ENCODE assay signal across 1 cellular context in the genomic region with DNA sequence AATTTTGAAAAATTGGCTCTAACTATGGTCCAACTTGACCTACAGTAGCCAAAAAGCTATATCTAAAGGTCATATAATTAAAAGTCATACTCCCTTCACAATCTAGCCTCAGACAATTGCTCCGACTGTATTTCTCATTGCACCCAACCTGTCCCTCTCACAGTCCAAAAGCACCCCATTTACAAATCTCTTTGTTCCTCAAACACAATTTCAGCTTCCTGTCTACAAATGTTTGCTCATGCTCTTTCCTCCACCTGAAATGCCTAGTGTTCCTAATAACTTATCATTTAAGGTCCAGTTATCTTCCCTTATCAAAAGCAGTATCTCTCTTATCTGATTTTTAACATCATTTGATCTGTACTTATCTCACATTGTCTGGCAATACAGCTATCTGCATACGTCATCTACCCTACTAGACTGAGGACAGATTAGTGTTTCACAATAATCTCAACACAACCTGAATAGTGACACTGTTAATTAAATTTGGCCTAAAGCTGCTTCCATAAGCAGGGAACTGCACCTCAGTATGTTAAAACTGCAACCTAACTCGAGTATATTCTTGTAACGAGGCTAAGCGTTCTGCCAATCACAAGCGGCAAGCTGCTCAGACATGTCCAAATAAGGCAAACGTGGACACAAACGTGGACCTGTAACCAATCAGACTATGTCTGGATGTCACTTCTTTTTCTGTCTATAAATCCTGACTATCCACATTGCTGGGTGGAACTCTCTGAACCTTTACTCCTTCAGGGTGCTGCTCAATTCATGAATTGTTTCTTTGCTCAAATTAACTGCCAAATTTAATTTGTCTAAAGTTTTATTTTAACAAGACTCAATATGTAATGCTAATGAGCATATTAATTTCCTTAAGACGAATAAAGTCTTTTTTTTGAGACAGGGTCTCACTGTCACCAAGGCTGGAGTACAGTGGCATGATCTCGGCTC.
TF ChIP-seq lines count a peak whose summit lies in the region.

No MANE protein-coding gene starts in this region.

TF ChIP-seq in K562, 482 proteins besides CTCF, POLR2A, EP300 and RAD21 (continued from another document):
- TF ChIP-seq HOMEZ (CRISPR knock-in tag; IDR thresholded peaks at IDR 0.05) (no peak), ZNF146 (CRISPR knock-in tag; IDR thresholded peaks at IDR 0.05; ENCODE audit: unreplicated experiment) (no peak), GATAD2B (IDR thresholded peaks at IDR 0.05; ENCODE audit: borderline replicate concordance) (peak; percentile 87), TEAD1 (CRISPR knock-in tag; IDR thresholded peaks at IDR 0.05) (0 out of 4 replicates have a peak, but pooled peaks of 1 of the 2 experiments have one; percentile 31), SMARCA4 (IDR thresholded peaks at IDR 0.05) (0 out of 2 replicates have a peak, but pooled peaks have one; percentile 38), SREBF2 (CRISPR knock-in tag; IDR thresholded peaks at IDR 0.05) (no peak), SOX6 (IDR thresholded peaks at IDR 0.05) (peak; percentile 66; the same call in 1 of the 2 replicates), SRF (CRISPR knock-in tag; IDR thresholded peaks at IDR 0.05) (peak; percentile 83 to 99), BACH1 (tag; IDR thresholded peaks at IDR 0.05) (0 out of 2 replicates have a peak, but pooled peaks have one; percentile 51), ZBTB11 (CRISPR knock-in tag; IDR thresholded peaks at IDR 0.05) (0 out of 6 replicates have a peak, but pooled peaks of 1 of the 3 experiments have one; percentile 18), ILK (tag; IDR thresholded peaks at IDR 0.05; ENCODE audit: borderline replicate concordance, low read depth) (no peak)
- TF ChIP-seq, protein P1, sequence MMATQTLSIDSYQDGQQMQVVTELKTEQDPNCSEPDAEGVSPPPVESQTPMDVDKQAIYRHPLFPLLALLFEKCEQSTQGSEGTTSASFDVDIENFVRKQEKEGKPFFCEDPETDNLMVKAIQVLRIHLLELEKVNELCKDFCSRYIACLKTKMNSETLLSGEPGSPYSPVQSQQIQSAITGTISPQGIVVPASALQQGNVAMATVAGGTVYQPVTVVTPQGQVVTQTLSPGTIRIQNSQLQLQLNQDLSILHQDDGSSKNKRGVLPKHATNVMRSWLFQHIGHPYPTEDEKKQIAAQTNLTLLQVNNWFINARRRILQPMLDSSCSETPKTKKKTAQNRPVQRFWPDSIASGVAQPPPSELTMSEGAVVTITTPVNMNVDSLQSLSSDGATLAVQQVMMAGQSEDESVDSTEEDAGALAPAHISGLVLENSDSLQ (IDR thresholded peaks at IDR 0.05), result peak; percentile 67
